ENCODE assay signal across 8 cellular contexts in the genomic region with DNA sequence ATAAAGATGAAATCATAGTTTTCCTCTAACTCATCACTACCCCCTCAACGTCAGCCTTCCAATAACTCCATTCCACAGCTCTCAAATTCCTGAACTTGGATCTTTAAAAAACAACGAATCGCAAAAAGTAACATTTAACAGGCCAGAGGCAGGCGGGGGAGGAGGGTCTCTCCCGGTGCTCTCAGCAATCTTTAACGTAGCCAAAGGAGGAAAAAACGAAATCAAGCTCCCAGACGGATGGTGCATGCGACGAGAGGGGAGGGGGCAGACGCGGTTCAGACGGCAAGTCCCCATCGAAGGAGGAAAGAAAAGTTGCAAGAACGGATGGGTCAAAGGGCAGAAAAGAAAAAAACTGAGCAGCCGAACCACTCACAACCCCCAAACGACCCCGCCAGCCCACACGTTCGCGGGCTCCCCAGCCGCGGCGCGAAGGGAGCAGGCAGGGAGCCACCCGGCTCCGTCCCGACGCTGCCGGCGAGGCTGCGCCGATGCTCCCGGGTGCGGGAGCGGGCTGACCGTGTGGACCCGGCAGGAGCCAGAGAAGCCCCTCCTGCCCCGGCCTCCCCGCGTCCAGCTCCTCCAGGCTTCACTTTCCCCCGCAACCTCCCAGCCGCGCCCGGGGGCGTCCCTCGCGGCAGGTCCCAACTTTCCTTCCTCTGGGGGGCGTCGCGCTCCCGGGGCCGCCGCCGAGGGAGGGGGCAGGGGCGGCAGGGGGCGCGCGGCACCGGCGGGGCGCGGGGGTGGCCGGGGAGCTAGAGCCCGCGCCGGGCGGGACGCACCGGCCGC. TPM values are rescaled to one million over a fixed set of nuclear protein-coding genes. Genes with fewer than 3 reads are reported as not detected.
A peak's percentile ranks its signal among the peaks of the same experiment; 100 is the strongest.
DNase-seq lines count a peak whose midpoint lies in the region; ATAC-seq and TF ChIP-seq lines count a peak whose summit lies in the region.

No MANE protein-coding gene starts in this region.

- in situ Hi-C loops in GM13977 (cut with MboI; ENCODE audit: low pct_unique_long_range_greater_than_20kb, low sequenced_read_pairs, unreplicated experiment) = no loop called here

- no peaks in the 10 kb centered on the region for H3K36me3 Mint-ChIP-seq in activated naive CD8-positive, alpha-beta T cell

- H3K9me3 Mint-ChIP-seq in activated naive CD8-positive, alpha-beta T cell (ENCODE audit: low read depth) = no peaks in the 10 kb centered on the region

- TF ChIP-seq CTCF in GM13977 (IDR thresholded peaks at IDR 0.05; ENCODE audit: extremely low read depth, insufficient read depth, missing control alignments) = peak; percentile 55

- no peaks in the 10 kb centered on the region for H3K4me1 ChIP-seq in urinary bladder (ENCODE audit: insufficient read depth)

- peak overlapping the region; percentile 96 for H3K27ac Mint-ChIP-seq in activated naive CD8-positive, alpha-beta T cell

- WGBS in urinary bladder = 2% methylated on average over 71 of the region's 71 CpGs

- peak overlapping the region; percentile 93 for H3K4me3 Mint-ChIP-seq in activated naive CD8-positive, alpha-beta T cell

- DNase-seq in GM13977 (ENCODE audit: low spot score) = peak; percentile 66
- peak; percentile 37 for DNase-seq in RKO (ENCODE audit: low spot score)
- DNase-seq in cardiac septum (ENCODE audit: low spot score) = peak; percentile 77
- DNase-seq in posterior cingulate gyrus = peak in 8 of 10 donors; percentile 9 to 88 (median 30)
- no peak for DNase-seq in NCI-H128 (lab: John Stamatoyannopoulos, UW; ENCODE audit: unreplicated experiment)

- H3K27me3 Mint-ChIP-seq in activated naive CD8-positive, alpha-beta T cell = no peaks in the 10 kb centered on the region

- ATAC-seq in HG02763 (IDR thresholded peaks at IDR 0.05; ENCODE audit: unreplicated experiment) = peak; percentile 23

- intact Hi-C loops in cardiac septum (cut with DNase I) = loop anchor here (1.0 to 2.0 kb wide), 2 partner anchors 77 to 232 kb away; no protein-coding TSS in a partner anchor
- intact Hi-C loops in posterior cingulate gyrus (cut with DNase I) = loop anchor here (5.0 kb wide), 1 partner anchor 123 kb away; no protein-coding TSS in a partner anchor

- peak overlapping the region; percentile 96 for H3K4me3 ChIP-seq in urinary bladder (ENCODE audit: low read depth, low read length)

- peak overlapping the region; percentile 90 for H3K27ac ChIP-seq in urinary bladder (ENCODE audit: low read depth)

- H3K36me3 ChIP-seq in urinary bladder (ENCODE audit: insufficient read depth) = no peaks in the 10 kb centered on the region

- H3K4me1 Mint-ChIP-seq in activated naive CD8-positive, alpha-beta T cell (ENCODE audit: low read depth) = peaks cover 52% of the 10 kb centered on the region

RNA-seq across cellular contexts. Expression of a gene that starts 0.7 kb away (rescaled TPM):
- total RNA-seq in cardiac septum (132 TPM), urinary bladder (146 TPM)
- polyA plus RNA-seq in urinary bladder = 15.7 TPM

RNA-seq across cellular contexts. Expression of a gene that starts 1.4 kb away (rescaled TPM):
- total RNA-seq in cardiac septum = 36.0 TPM
- total RNA-seq in urinary bladder = 52.1 TPM
- 17.8 TPM for polyA plus RNA-seq in urinary bladder
